8 cellular contexts compared by ENCODE assay signal in the genomic region with DNA sequence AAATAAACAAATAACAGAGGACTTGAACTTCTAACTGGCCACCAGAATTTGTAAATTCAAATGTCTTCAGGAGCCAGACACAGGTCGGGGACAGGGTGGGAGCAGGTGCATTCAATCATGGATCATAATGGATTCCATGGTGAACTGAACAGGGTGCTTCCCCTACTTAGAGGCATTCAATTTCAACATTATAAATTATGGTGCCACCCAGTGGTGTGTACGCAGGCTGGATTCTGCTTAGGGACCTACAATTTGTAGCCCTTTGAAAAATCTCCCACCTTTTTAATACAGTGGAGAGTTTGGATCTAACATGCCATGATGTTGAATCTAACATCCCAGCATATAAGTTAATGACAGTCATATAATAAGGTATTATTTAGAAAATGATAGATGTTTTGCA. TPM values are rescaled to one million over a fixed set of nuclear protein-coding genes. Genes with fewer than 3 reads are reported as not detected.
DNase-seq lines count a peak whose midpoint lies in the region; ATAC-seq and TF ChIP-seq lines count a peak whose summit lies in the region.

No MANE protein-coding gene starts in this region.

- no peak overlapping the region for H3K4me3 Mint-ChIP-seq in activated naive CD4-positive, alpha-beta T cell treated with anti-CD3 and anti-CD28 coated beads, Interleukin-2, amount 10 ng/mL, durations not matched to agents 7 days and 5 days
- peak overlapping the region; percentile 44 for H3K4me3 Mint-ChIP-seq in type B pancreatic cell

- TF ChIP-seq CTCF in type B pancreatic cell (conservative IDR thresholded peaks at IDR 0.05): peak; percentile 20

- ATAC-seq in left ventricle myocardium superior (peak; percentile 31), HG03135 (IDR thresholded peaks at IDR 0.05; ENCODE audit: unreplicated experiment) (no peak), GM19452 (IDR thresholded peaks at IDR 0.05; ENCODE audit: unreplicated experiment) (no peak)

- H3K36me3 Mint-ChIP-seq in activated naive CD4-positive, alpha-beta T cell treated with anti-CD3 and anti-CD28 coated beads, Interleukin-2, amount 10 ng/mL, durations not matched to agents 7 days and 5 days: peaks cover 11% of the 10 kb centered on the region
- peaks cover 14% of the 10 kb centered on the region for H3K36me3 Mint-ChIP-seq in type B pancreatic cell

- peak; percentile 23 for DNase-seq in activated naive CD4-positive, alpha-beta T cell treated with anti-CD3 and anti-CD28 coated beads, Interleukin-2, amount 10 ng/mL, durations not matched to agents 7 days and 5 days
- DNase-seq in activated naive CD4-positive, alpha-beta T cell treated with Interleukin-2 at 50 U/mL for 16 hours: no peak
- DNase-seq in RPMI7951 (ENCODE audit: low read depth) (peak; percentile 20), left ventricle myocardium superior (no peak), type B pancreatic cell (ENCODE audit: extremely low spot score, unreplicated experiment) (no peak)
- DNase-seq in stimulated activated CD4-positive, alpha-beta T cell treated with anti-CD3 and anti-CD28 coated beads, Interleukin-4, amount 100 ng/mL, for 1 hour: no peak

- peaks cover 57% of the 10 kb centered on the region for H3K4me1 Mint-ChIP-seq in activated naive CD4-positive, alpha-beta T cell treated with anti-CD3 and anti-CD28 coated beads, Interleukin-2, amount 10 ng/mL, durations not matched to agents 7 days and 5 days
- H3K4me1 Mint-ChIP-seq in type B pancreatic cell (ENCODE audit: unreplicated experiment): peaks cover 32% of the 10 kb centered on the region

- CTCF ChIA-PET in activated naive CD4-positive, alpha-beta T cell treated with anti-CD3 and anti-CD28 coated beads, Interleukin-2, amount 10 ng/mL, durations not matched to agents 7 days and 5 days (lab: Charles Lee): interaction anchor here (2.3 to 6.0 kb wide), 2 partner anchors 40 to 210 kb away, joined by 10 to 24 read pairs; no protein-coding TSS in a partner anchor

- no peak overlapping the region for H3K27ac Mint-ChIP-seq in activated naive CD4-positive, alpha-beta T cell treated with anti-CD3 and anti-CD28 coated beads, Interleukin-2, amount 10 ng/mL, durations not matched to agents 7 days and 5 days
- peak overlapping the region; percentile 70 for H3K27ac Mint-ChIP-seq in type B pancreatic cell

- intact Hi-C loops in left ventricle myocardium superior (cut with micrococcal nuclease): no loop called here

- H3K9me3 Mint-ChIP-seq in activated naive CD4-positive, alpha-beta T cell treated with anti-CD3 and anti-CD28 coated beads, Interleukin-2, amount 10 ng/mL, durations not matched to agents 7 days and 5 days: no peaks in the 10 kb centered on the region
- H3K9me3 Mint-ChIP-seq in type B pancreatic cell: no peaks in the 10 kb centered on the region

- H3K27me3 Mint-ChIP-seq in activated naive CD4-positive, alpha-beta T cell treated with anti-CD3 and anti-CD28 coated beads, Interleukin-2, amount 10 ng/mL, durations not matched to agents 7 days and 5 days: no peaks in the 10 kb centered on the region
- H3K27me3 Mint-ChIP-seq in type B pancreatic cell: no peaks in the 10 kb centered on the region

RNA-seq across cellular contexts. Expression of gene KLF9, which starts 22.3 kb away (rescaled TPM):
- total RNA-seq in RPMI7951 (2014; rRNA removed; shearing (Covaris generic)): 14.9 and 18.1 TPM in 2 replicates
- total RNA-seq in left ventricle myocardium superior: 54.9 TPM
- 16.7 and 21.6 TPM in 2 replicates for total RNA-seq in type B pancreatic cell (ENCODE audit: low replicate concordance)

Comparison
In these comparisons a context has a peak if more than half of its experiments do, and no peak if none do; other contexts are left out.
1. DNase-seq: peak in activated naive CD4-positive, alpha-beta T cell treated with anti-CD3 and anti-CD28 coated beads, Interleukin-2, amount 10 ng/mL, durations not matched to agents 7 days and 5 days (single experiment) and RPMI7951 (single experiment); none in activated naive CD4-positive, alpha-beta T cell treated with Interleukin-2 at 50 U/mL for 16 hours (single experiment), left ventricle myocardium superior (single experiment), type B pancreatic cell (single experiment) and stimulated activated CD4-positive, alpha-beta T cell treated with anti-CD3 and anti-CD28 coated beads, Interleukin-4, amount 100 ng/mL, for 1 hour (single experiment).